15 cellular contexts compared by ENCODE assay signal in genomic region chr2:161102770-161103450, GRCh38. TPM values are rescaled to one million over a fixed set of nuclear protein-coding genes. Genes with fewer than 3 reads are reported as not detected.
A peak's percentile ranks its signal among the peaks of the same experiment; 100 is the strongest.
DNase-seq lines count a peak whose midpoint lies in the region; TF ChIP-seq lines count a peak whose summit lies in the region.
"Had no signal": no experiment of that assay in that cellular context is flagged by ENCODE, and none has a peak within 500 bp of the region (broad histone marks: within the 10 kb centered on the region; RNA-seq: fewer than 3 reads in every experiment).

No MANE protein-coding gene starts in this region.

- H3K9me3 Mint-ChIP-seq in T-helper 2 cell treated with Interferon-gamma antibody and Interleukin-4, amounts not matched to agents 5 μg/mL and 100 μg/mL, for 36 hours: peaks cover 6% of the 10 kb centered on the region
- H3K9me3 Mint-ChIP-seq: activated T-cell treated with anti-CD3 and anti-CD28 coated beads, Interleukin-2, amount 50 U/mL, for 4 hours; effector memory CD8-positive, alpha-beta T cell had no signal

- no peak overlapping the region for H3K4me3 Mint-ChIP-seq in T-helper 2 cell treated with Interferon-gamma antibody and Interleukin-4, amounts not matched to agents 5 μg/mL and 100 μg/mL, for 36 hours
- H3K4me3 Mint-ChIP-seq: activated T-cell treated with anti-CD3 and anti-CD28 coated beads, Interleukin-2, amount 50 U/mL, for 4 hours; effector memory CD8-positive, alpha-beta T cell; natural killer cell treated with Interleukin-12 subunit alpha and Interleukin-12 subunit beta and Interleukin-15 and Interleukin-18, amount 100 ng/mL, for 72 hours had no signal

- in situ Hi-C loops in GM13976 (cut with MboI; ENCODE audit: low sequenced_read_pairs, unreplicated experiment): no loop called here

- H3K4me1 Mint-ChIP-seq in T-helper 2 cell treated with Interferon-gamma antibody and Interleukin-4, amounts not matched to agents 5 μg/mL and 100 μg/mL, for 36 hours (ENCODE audit: low read depth): peaks cover 40% of the 10 kb centered on the region

- DNase-seq in DMS53 treated with DMSO at 0.1 percent for 48 hours (lab: John Stamatoyannopoulos, UW; ENCODE audit: unreplicated experiment) (peak; percentile 67), LHCN-M2 (ENCODE audit: low read depth) (peak; percentile 71), amniotic epithelial cell (ENCODE audit: low read depth) (peak; percentile 72), hepatic stellate cell (ENCODE audit: low spot score) (peak; percentile 14), GM13976 (ENCODE audit: low spot score) (no peak), anterior cingulate cortex (lab: John Stamatoyannopoulos, UW) (no peak)
- DNase-seq in activated CD4-positive, CD25-positive, alpha-beta regulatory T cell treated with anti-CD3 and anti-CD28 coated beads, Interleukin-2, amount 50 U/mL, for 72 hours: no peak
- no peak for DNase-seq in T-helper 2 cell treated with Interferon-gamma antibody and Interleukin-4, amounts not matched to agents 5 μg/mL and 100 μg/mL, for 36 hours (ENCODE audit: low spot score)
- DNase-seq: activated T-cell treated with anti-CD3 and anti-CD28 coated beads, Interleukin-2, amount 50 U/mL, for 4 hours; BE2C; effector memory CD8-positive, alpha-beta T cell; heart left ventricle; NCI-H1417; right cardiac atrium had no signal

- H3K27me3 Mint-ChIP-seq in T-helper 2 cell treated with Interferon-gamma antibody and Interleukin-4, amounts not matched to agents 5 μg/mL and 100 μg/mL, for 36 hours (ENCODE audit: low read depth): no peaks in the 10 kb centered on the region
- H3K27me3 Mint-ChIP-seq: effector memory CD8-positive, alpha-beta T cell; natural killer cell treated with Interleukin-12 subunit alpha and Interleukin-12 subunit beta and Interleukin-15 and Interleukin-18, amount 100 ng/mL, for 72 hours had no signal

- no peak overlapping the region for H3K27ac Mint-ChIP-seq in T-helper 2 cell treated with Interferon-gamma antibody and Interleukin-4, amounts not matched to agents 5 μg/mL and 100 μg/mL, for 36 hours
- H3K27ac Mint-ChIP-seq: effector memory CD8-positive, alpha-beta T cell had no signal

- TF ChIP-seq CTCF in GM13976 (IDR thresholded peaks at IDR 0.05; ENCODE audit: borderline replicate concordance, control extremely low read depth, extremely low read depth, insufficient read depth, missing control alignments): no peak

- peaks cover under 1% of the 10 kb centered on the region for H3K36me3 Mint-ChIP-seq in T-helper 2 cell treated with Interferon-gamma antibody and Interleukin-4, amounts not matched to agents 5 μg/mL and 100 μg/mL, for 36 hours (ENCODE audit: low read depth)

RNA-seq across cellular contexts. Expression of gene TANK, which starts 57.3 kb away (rescaled TPM):
- 56.3 and 64.5 TPM in 2 replicates for total RNA-seq in LHCN-M2 (2014; rRNA removed)
- polyA plus RNA-seq in LHCN-M2 (2012): 24.9 TPM

Comparison
In these comparisons a context has a peak if more than half of its experiments do, and no peak if none do; other contexts are left out.
1. DNase-seq: peak in DMS53 treated with DMSO at 0.1 percent for 48 hours (single experiment), LHCN-M2 (single experiment), amniotic epithelial cell (single experiment) and hepatic stellate cell (single experiment); none in GM13976 (single experiment), activated CD4-positive, CD25-positive, alpha-beta regulatory T cell treated with anti-CD3 and anti-CD28 coated beads, Interleukin-2, amount 50 U/mL, for 72 hours (single experiment), T-helper 2 cell treated with Interferon-gamma antibody and Interleukin-4, amounts not matched to agents 5 μg/mL and 100 μg/mL, for 36 hours (single experiment) and anterior cingulate cortex (0 of 58).